ENCODE assay signal across 18 cellular contexts in the genomic region with DNA sequence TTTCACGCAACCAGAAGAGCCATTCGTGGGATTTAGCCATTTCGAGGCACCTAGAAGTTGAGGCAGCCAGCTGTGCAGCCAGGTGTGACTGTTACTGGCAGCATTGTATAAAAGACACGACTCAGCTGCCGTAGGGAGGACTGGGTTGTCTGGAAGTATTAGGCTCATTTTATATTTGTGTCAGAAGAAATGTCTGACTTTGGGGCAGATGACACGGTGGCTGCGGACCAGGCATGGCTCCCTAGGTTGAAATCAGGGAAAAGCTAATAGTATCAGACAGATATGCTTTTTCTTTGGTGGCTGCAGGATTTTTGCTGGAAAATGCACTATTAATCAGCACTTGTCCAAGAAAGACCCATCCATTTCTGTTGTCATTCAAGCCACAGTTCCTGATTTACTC.
"Had no signal": no experiment of that assay in that cellular context is flagged by ENCODE, and none has a peak within 500 bp of the region (broad histone marks: within the 10 kb centered on the region; RNA-seq: fewer than 3 reads in every experiment).

No MANE protein-coding gene starts in this region.

- H3K9me3 Mint-ChIP-seq: memory B cell; natural killer cell; stimulated activated naive CD8-positive, alpha-beta T cell treated with anti-CD3 and anti-CD28 coated beads, Interleukin-15, amount 100 ng/mL, for 72 hours; type B pancreatic cell had no signal

- DNase-seq: central memory CD4-positive, alpha-beta T cell; dermis blood vessel endothelial cell; natural killer cell; stimulated activated CD4-positive, alpha-beta T cell treated with anti-CD3 and anti-CD28 coated beads, Interleukin-15, amount 100 ng/mL, for 24 hours; stimulated activated CD4-positive, alpha-beta T cell treated with anti-CD3 and anti-CD28 coated beads, Interleukin-2, amount 100 ng/mL, for 48 hours; stimulated activated naive CD4-positive, alpha-beta T cell; stimulated activated naive CD8-positive, alpha-beta T cell treated with anti-CD3 and anti-CD28 coated beads, Interleukin-15, amount 100 ng/mL, for 72 hours; testis; tibial artery had no signal

- H3K27ac ChIP-seq: coronary artery, neutrophil, parathyroid adenoma, prostate gland, skin epidermis, testis, tibial artery had no signal

- H3K9me3 ChIP-seq: neutrophil, prostate gland, testis, tibial artery had no signal

- H3K9ac ChIP-seq: parathyroid adenoma had no signal

- H3K27me3 ChIP-seq: testis had no signal

- H3K36me3 ChIP-seq: neutrophil, prostate gland, tibial artery had no signal

- H3K36me3 Mint-ChIP-seq: natural killer cell, type B pancreatic cell had no signal

- H3K4me3 ChIP-seq: coronary artery, lung, prostate gland, skin epidermis, testis, tibial artery had no signal

- ATAC-seq: natural killer cell; right cardiac atrium; stimulated activated naive CD8-positive, alpha-beta T cell treated with anti-CD3 and anti-CD28 coated beads, Interleukin-15, amount 100 ng/mL, for 72 hours had no signal

- H3K4me1 Mint-ChIP-seq: memory B cell had no signal

- H3K27ac Mint-ChIP-seq: memory B cell; natural killer cell; stimulated activated naive CD8-positive, alpha-beta T cell treated with anti-CD3 and anti-CD28 coated beads, Interleukin-15, amount 100 ng/mL, for 72 hours; type B pancreatic cell had no signal

- H3K4me3 Mint-ChIP-seq: memory B cell; natural killer cell; stimulated activated naive CD8-positive, alpha-beta T cell treated with anti-CD3 and anti-CD28 coated beads, Interleukin-15, amount 100 ng/mL, for 72 hours; type B pancreatic cell had no signal
